9 cellular contexts compared by ENCODE assay signal in genomic region chr6:130223508-130223907, GRCh38. TPM values are rescaled to one million over a fixed set of nuclear protein-coding genes. Genes with fewer than 3 reads are reported as not detected.
A peak's percentile ranks its signal among the peaks of the same experiment; 100 is the strongest.
DNase-seq lines count a peak whose midpoint lies in the region; TF ChIP-seq lines count a peak whose summit lies in the region.
"Had no signal": no experiment of that assay in that cellular context is flagged by ENCODE, and none has a peak within 500 bp of the region (broad histone marks: within the 10 kb centered on the region; RNA-seq: fewer than 3 reads in every experiment).

No MANE protein-coding gene starts in this region.

- H3K4me3 ChIP-seq in HEK293 (ENCODE audit: low read depth, low read length) (no peak overlapping the region), Peyer's patch (no peak overlapping the region)
- H3K4me3 ChIP-seq: thyroid gland had no signal

- peaks cover 50% of the 10 kb centered on the region for H3K4me1 Mint-ChIP-seq in activated naive CD4-positive, alpha-beta T cell treated with anti-CD3 and anti-CD28 coated beads, Interleukin-2, amount 50 U/mL, for 24 hours

- CTCF ChIA-PET in HEK293 (lab: Yijun Ruan, JAX): interaction anchor here (0.5 kb wide), 1 partner anchor 13 kb away, joined by 3 read pairs; no protein-coding TSS in a partner anchor

- H3K4me1 ChIP-seq in HEK293 (ENCODE audit: control insufficient read depth, insufficient read depth, low read length): no peaks in the 10 kb centered on the region
- no peaks in the 10 kb centered on the region for H3K4me1 ChIP-seq in Peyer's patch
- H3K4me1 ChIP-seq: thyroid gland had no signal

- DNase-seq in Peyer's patch (peak in 2 of 3 donors; percentile 39 to 66), cerebellar nuclear complex (lab: John Stamatoyannopoulos, UW) (no peak), NOMO-1 treated with dmso at 0.1 percent for 144 hours (lab: John Stamatoyannopoulos, UW; ENCODE audit: unreplicated experiment) (no peak), SK-N-DZ (ENCODE audit: low spot score) (no peak)
- DNase-seq in stimulated activated CD8-positive, alpha-beta memory T cell treated with anti-CD3 and anti-CD28 coated beads, Interleukin-15, amount 100 ng/mL, for 24 hours (ENCODE audit: low read depth): peak; percentile 13

- TF ChIP-seq POLR2A in Peyer's patch (IDR thresholded peaks at IDR 0.05): no peak

- H3K27ac ChIP-seq in HEK293 (ENCODE audit: extremely low read depth, low read depth, low read length): no peak overlapping the region
- H3K27ac ChIP-seq in Peyer's patch: no peak overlapping the region
- H3K27ac ChIP-seq: thyroid gland had no signal

- H3K9me3 ChIP-seq in HEK293 (ENCODE audit: control insufficient read depth, insufficient read depth, low read depth, low read length) (no peaks in the 10 kb centered on the region), Peyer's patch (no peaks in the 10 kb centered on the region)
- H3K9me3 ChIP-seq: thyroid gland had no signal

- no peaks in the 10 kb centered on the region for H3K27me3 Mint-ChIP-seq in activated naive CD4-positive, alpha-beta T cell treated with anti-CD3 and anti-CD28 coated beads, Interleukin-2, amount 50 U/mL, for 24 hours

- H3K36me3 Mint-ChIP-seq in activated naive CD4-positive, alpha-beta T cell treated with anti-CD3 and anti-CD28 coated beads, Interleukin-2, amount 50 U/mL, for 24 hours: peaks cover 4% of the 10 kb centered on the region

- peak overlapping the region; percentile 72 for H3K4me3 Mint-ChIP-seq in activated naive CD4-positive, alpha-beta T cell treated with anti-CD3 and anti-CD28 coated beads, Interleukin-2, amount 50 U/mL, for 24 hours

- no peaks in the 10 kb centered on the region for H3K36me3 ChIP-seq in HEK293 (ENCODE audit: control insufficient read depth in 2 of 2, insufficient read depth in 1 of 2, low read length in 2 of 2)
- H3K36me3 ChIP-seq in Peyer's patch: no peaks in the 10 kb centered on the region
- H3K36me3 ChIP-seq: thyroid gland had no signal

- H3K27me3 ChIP-seq in Peyer's patch: no peaks in the 10 kb centered on the region
- H3K27me3 ChIP-seq: thyroid gland had no signal

- TF ChIP-seq CTCF in GM12874 (IDR thresholded peaks at IDR 0.05; ENCODE audit: insufficient read depth, low read depth, low read length) (peak; percentile 52), HEK293 (tag by site-specific recombination; IDR thresholded peaks at IDR 0.05) (no peak), Peyer's patch (IDR thresholded peaks at IDR 0.05) (peak in 1 of 6 experiments; percentile 14)

- H3K27ac Mint-ChIP-seq in activated naive CD4-positive, alpha-beta T cell treated with anti-CD3 and anti-CD28 coated beads, Interleukin-2, amount 50 U/mL, for 24 hours: peak overlapping the region; percentile 70

- H3K9me3 Mint-ChIP-seq in activated naive CD4-positive, alpha-beta T cell treated with anti-CD3 and anti-CD28 coated beads, Interleukin-2, amount 50 U/mL, for 24 hours: peaks cover 7% of the 10 kb centered on the region

- POLR2A ChIA-PET in HEK293 (lab: Yijun Ruan, JAX): no interaction called here

TF ChIP-seq in HEK293, 187 proteins besides CTCF, POLR2A, EP300 and RAD21:
- TF ChIP-seq ZNF175 (tag by site-specific recombination; IDR thresholded peaks at IDR 0.05) (no peak), ZNF488 (tag by site-specific recombination; IDR thresholded peaks at IDR 0.05) (no peak), ZNF621 (tag by site-specific recombination; IDR thresholded peaks at IDR 0.05) (no peak), KLF1 (tag by site-specific recombination; IDR thresholded peaks at IDR 0.05) (peak; percentile 60), TSHZ1 (tag by site-specific recombination; IDR thresholded peaks at IDR 0.05; ENCODE audit: borderline replicate concordance) (no peak), YY1 (tag by site-specific recombination; IDR thresholded peaks at IDR 0.05) (no peak), ZBTB1 (tag by site-specific recombination; IDR thresholded peaks at IDR 0.05) (no peak), HOXD13 (CRISPR knock-in tag; IDR thresholded peaks at IDR 0.05; ENCODE audit: borderline replicate concordance) (no peak), ZIC2 (tag by site-specific recombination; IDR thresholded peaks at IDR 0.05) (peak; percentile 26; the same call in 1 of the 2 replicates), ZEB2 (tag by site-specific recombination; IDR thresholded peaks at IDR 0.05) (no peak), ZNF449 (tag by site-specific recombination; IDR thresholded peaks at IDR 0.05) (no peak)

RNA-seq across cellular contexts. Expression of gene SAMD3, which starts 0.8 kb away (rescaled TPM):
- 1 to 10 TPM in 2 of 4 donors, not detected in 2; 3.4 to 4.1 TPM for total RNA-seq in Peyer's patch
- polyA plus RNA-seq in SK-N-DZ (2014; cell fraction: cytosol; rRNA removed): not detected in 2 replicates
- not detected in 2 replicates for polyA plus RNA-seq in SK-N-DZ (2014; cell fraction: nucleus; rRNA removed)

Comparison
In these comparisons a context has a peak if more than half of its experiments do, and no peak if none do; other contexts are left out.
1. DNase-seq: peak in Peyer's patch (2 of 3) and stimulated activated CD8-positive, alpha-beta memory T cell treated with anti-CD3 and anti-CD28 coated beads, Interleukin-15, amount 100 ng/mL, for 24 hours (single experiment); none in cerebellar nuclear complex (0 of 2), NOMO-1 treated with dmso at 0.1 percent for 144 hours (single experiment) and SK-N-DZ (single experiment).